ENCODE assay signal across 19 cellular contexts in genomic region chr9:137357166-137357565, GRCh38.
"Had no signal": no experiment of that assay in that cellular context is flagged by ENCODE, and none has a peak within 500 bp of the region (broad histone marks: within the 10 kb centered on the region; RNA-seq: fewer than 3 reads in every experiment).

No MANE protein-coding gene starts in this region.

- ATAC-seq: activated naive CD4-positive, alpha-beta T cell treated with anti-CD3 and anti-CD28 coated beads, Interleukin-2, amount 50 U/mL, for 72 hours; activated T-cell treated with anti-CD3 and anti-CD28 coated beads, Interleukin-2, amount 50 U/mL, for 4 hours; left ventricle myocardium superior; sciatic nerve; WTC11 had no signal

- H3K27ac ChIP-seq: esophagus muscularis mucosa, skin epidermis, thoracic aorta, uterus had no signal

- H3K4me1 ChIP-seq: uterus had no signal

- H3K36me3 ChIP-seq: thoracic aorta, uterus had no signal

- DNase-seq: activated CD4-positive, alpha-beta memory T cell treated with anti-CD3 and anti-CD28 coated beads, Interleukin-2, amount 10 ng/mL, durations not matched to agents 7 days and 5 days; activated CD4-positive, alpha-beta T cell treated with anti-CD3 and anti-CD28 coated beads for 1 hour; activated CD4-positive, alpha-beta T cell treated with anti-CD3 and anti-CD28 coated beads, Interleukin-2, amount 10 ng/mL, durations not matched to agents 7 days and 5 days; activated T-cell treated with anti-CD3 and anti-CD28 coated beads, Interleukin-2, amount 50 U/mL, for 4 hours; anterior cingulate cortex; cortex of kidney; islet precursor cell; left ventricle myocardium superior; stimulated activated CD4-positive, alpha-beta T cell treated with anti-CD3 and anti-CD28 coated beads, Interleukin-12 subunit alpha, Interleukin-12 subunit beta, amount 100 ng/mL, for 4 hours; stimulated activated CD4-positive, alpha-beta T cell treated with anti-CD3 and anti-CD28 coated beads, Interleukin-4, amount 100 ng/mL, for 1 hour; T-helper 9 cell; trophoblast cell; uterus had no signal

- H3K27me3 ChIP-seq: esophagus muscularis mucosa, uterus had no signal

- H3K4me3 ChIP-seq: esophagus muscularis mucosa, skin epidermis, thoracic aorta, uterus had no signal
